Comparison of ENCODE assay signal across 1 cellular context in the genomic region with DNA sequence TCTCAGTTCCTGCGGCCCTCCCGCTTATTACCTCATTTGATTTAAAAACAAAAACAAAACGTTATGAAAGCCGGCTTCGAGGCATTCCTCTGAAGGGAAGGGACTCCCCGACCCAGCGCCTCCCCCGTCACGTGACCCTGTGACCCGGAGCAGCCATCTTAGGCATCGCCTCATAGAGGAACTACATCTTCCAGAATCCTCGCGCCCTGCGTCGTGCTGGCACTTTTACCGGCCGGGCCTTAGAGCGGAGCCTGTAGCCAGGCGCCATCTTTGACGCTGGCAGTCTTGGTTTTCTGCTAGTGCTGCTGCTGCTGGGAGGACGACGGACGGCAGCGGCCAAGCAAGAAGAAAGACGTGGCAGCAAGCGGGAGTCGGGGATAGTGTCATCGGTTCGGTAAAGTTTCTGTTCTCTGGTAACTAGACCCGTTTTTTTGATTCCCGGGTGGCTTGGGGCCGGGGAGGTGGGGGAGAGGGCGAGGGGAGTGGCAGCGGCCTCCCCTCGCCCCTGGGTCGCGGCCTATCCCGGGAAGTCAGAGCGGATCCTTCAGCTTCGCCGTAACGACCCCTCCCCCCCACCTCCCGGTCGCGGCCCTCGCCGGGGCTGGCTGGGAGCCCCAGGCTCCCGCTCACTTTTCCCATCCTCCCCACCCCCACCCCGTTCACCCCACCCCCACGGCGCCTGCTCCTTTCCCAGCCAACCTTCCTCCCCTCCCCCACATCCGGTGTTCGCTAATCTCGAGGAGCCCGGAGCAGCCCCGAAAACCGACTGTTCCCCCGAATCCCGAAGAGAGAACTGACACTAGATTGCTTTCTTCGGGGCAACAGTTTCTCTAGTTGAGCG.
A peak's percentile ranks its signal among the peaks of the same experiment; 100 is the strongest.
TF ChIP-seq lines count a peak whose summit lies in the region.

A gene with protein sequence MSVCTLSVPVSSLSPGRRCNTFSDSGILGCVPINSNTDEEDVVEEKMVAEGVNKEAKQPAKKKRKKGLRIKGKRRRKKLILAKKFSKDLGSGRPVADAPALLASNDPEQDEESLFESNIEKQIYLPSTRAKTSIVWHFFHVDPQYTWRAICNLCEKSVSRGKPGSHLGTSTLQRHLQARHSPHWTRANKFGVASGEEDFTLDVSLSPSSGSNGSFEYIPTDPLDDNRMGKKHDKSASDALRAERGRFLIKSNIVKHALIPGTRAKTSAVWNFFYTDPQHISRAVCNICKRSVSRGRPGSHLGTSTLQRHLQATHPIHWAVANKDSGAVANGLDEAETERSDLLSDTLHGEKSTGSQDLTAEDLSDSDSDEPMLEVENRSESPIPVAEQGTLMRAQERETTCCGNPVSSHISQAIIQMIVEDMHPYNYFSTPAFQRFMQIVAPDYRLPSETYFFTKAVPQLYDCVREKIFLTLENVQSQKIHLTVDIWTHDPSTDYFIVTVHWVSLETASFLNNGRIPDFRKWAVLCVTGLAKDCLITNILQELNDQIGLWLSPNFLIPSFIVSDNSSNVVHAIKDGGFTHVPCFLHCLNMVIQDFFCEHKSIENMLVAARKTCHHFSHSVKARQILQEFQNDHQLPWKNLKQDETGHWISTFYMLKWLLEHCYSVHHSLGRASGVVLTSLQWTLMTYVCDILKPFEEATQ (N-terminal part only) (plus strand): TSS at position 242 of the 841 bp plus-strand sequence. CDS start 1,900 bp downstream, outside the sequence.
Gene ZC3H11A, plus strand, starts transcription at position 242 of the 841 bp plus-strand sequence. CDS start 21,448 bp downstream, outside the sequence.

TF ChIP-seq in K562, 482 proteins besides CTCF, POLR2A, EP300 and RAD21 (continued from another document and continues in another):
- TF ChIP-seq THAP12 (CRISPR knock-in tag; IDR thresholded peaks at IDR 0.05), result 0 out of 2 replicates have a peak, but pooled peaks have one; percentile 41
- peak; percentile 39; the same call in 1 of the 2 replicates for TF ChIP-seq PML (IDR thresholded peaks at IDR 0.05; ENCODE audit: low read length)
- TF ChIP-seq ZNF408 (CRISPR knock-in tag; IDR thresholded peaks at IDR 0.05; ENCODE audit: low read depth), result no peak
- peak; percentile 29 for TF ChIP-seq SAP30 (IDR thresholded peaks at IDR 0.05; ENCODE audit: borderline replicate concordance, insufficient read depth, low read depth, low read length, poor library complexity, severe bottlenecking)
- no peak for TF ChIP-seq ZBTB5 (IDR thresholded peaks at IDR 0.05)
- no peak for TF ChIP-seq BCL6 (CRISPR knock-in tag; IDR thresholded peaks at IDR 0.05)
- TF ChIP-seq RB1 (IDR thresholded peaks at IDR 0.05; ENCODE audit: low read depth), result peak; percentile 50
- TF ChIP-seq SOX6 (IDR thresholded peaks at IDR 0.05), result peak; percentile 74; the same call in 1 of the 2 replicates
- no peak; a peak in 1 of 4 replicates for TF ChIP-seq ETV6 (IDR thresholded peaks at IDR 0.05; ENCODE audit: borderline replicate concordance in 1 of 2, low read depth in 2 of 2, low read length in 1 of 2)
- TF ChIP-seq ETV6 (CRISPR knock-in tag; IDR thresholded peaks at IDR 0.05; ENCODE audit: borderline replicate concordance), result no peak
- no peak for TF ChIP-seq HIVEP1 (CRISPR knock-in tag; IDR thresholded peaks at IDR 0.05)
- no peak; the same call in 1 of the 2 replicates for TF ChIP-seq ILF3 (IDR thresholded peaks at IDR 0.05; ENCODE audit: borderline replicate concordance)
- no peak for TF ChIP-seq ZNF311 (CRISPR knock-in tag; IDR thresholded peaks at IDR 0.05)
- no peak; a peak in 1 of 4 replicates for TF ChIP-seq CSDE1 (IDR thresholded peaks at IDR 0.05)
- peak; percentile 22; the same call in 1 of the 2 replicates for TF ChIP-seq TCF3 (CRISPR knock-in tag; IDR thresholded peaks at IDR 0.05)
- TF ChIP-seq, protein P1, sequence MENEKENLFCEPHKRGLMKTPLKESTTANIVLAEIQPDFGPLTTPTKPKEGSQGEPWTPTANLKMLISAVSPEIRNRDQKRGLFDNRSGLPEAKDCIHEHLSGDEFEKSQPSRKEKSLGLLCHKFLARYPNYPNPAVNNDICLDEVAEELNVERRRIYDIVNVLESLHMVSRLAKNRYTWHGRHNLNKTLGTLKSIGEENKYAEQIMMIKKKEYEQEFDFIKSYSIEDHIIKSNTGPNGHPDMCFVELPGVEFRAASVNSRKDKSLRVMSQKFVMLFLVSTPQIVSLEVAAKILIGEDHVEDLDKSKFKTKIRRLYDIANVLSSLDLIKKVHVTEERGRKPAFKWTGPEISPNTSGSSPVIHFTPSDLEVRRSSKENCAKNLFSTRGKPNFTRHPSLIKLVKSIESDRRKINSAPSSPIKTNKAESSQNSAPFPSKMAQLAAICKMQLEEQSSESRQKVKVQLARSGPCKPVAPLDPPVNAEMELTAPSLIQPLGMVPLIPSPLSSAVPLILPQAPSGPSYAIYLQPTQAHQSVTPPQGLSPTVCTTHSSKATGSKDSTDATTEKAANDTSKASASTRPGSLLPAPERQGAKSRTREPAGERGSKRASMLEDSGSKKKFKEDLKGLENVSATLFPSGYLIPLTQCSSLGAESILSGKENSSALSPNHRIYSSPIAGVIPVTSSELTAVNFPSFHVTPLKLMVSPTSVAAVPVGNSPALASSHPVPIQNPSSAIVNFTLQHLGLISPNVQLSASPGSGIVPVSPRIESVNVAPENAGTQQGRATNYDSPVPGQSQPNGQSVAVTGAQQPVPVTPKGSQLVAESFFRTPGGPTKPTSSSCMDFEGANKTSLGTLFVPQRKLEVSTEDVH (IDR thresholded peaks at IDR 0.05; ENCODE audit: low read depth, partially characterized antibody), result no peak
- TF ChIP-seq PHF8 (IDR thresholded peaks at IDR 0.05; ENCODE audit: borderline replicate concordance, low read length), result peak; percentile 67
- peak; percentile 96 for TF ChIP-seq CREM (IDR thresholded peaks at IDR 0.05; ENCODE audit: low read depth)
- TF ChIP-seq MAFK (IDR thresholded peaks at IDR 0.05; ENCODE audit: low read length), result no peak
- peak; percentile 33; the same call in 1 of the 2 replicates for TF ChIP-seq RREB1 (CRISPR knock-in tag; IDR thresholded peaks at IDR 0.05)
- TF ChIP-seq, protein P2, sequence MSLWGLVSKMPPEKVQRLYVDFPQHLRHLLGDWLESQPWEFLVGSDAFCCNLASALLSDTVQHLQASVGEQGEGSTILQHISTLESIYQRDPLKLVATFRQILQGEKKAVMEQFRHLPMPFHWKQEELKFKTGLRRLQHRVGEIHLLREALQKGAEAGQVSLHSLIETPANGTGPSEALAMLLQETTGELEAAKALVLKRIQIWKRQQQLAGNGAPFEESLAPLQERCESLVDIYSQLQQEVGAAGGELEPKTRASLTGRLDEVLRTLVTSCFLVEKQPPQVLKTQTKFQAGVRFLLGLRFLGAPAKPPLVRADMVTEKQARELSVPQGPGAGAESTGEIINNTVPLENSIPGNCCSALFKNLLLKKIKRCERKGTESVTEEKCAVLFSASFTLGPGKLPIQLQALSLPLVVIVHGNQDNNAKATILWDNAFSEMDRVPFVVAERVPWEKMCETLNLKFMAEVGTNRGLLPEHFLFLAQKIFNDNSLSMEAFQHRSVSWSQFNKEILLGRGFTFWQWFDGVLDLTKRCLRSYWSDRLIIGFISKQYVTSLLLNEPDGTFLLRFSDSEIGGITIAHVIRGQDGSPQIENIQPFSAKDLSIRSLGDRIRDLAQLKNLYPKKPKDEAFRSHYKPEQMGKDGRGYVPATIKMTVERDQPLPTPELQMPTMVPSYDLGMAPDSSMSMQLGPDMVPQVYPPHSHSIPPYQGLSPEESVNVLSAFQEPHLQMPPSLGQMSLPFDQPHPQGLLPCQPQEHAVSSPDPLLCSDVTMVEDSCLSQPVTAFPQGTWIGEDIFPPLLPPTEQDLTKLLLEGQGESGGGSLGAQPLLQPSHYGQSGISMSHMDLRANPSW (CRISPR knock-in tag; IDR thresholded peaks at IDR 0.05), result 0 out of 2 replicates have a peak, but pooled peaks have one; percentile 80
- 0 out of 2 replicates have a peak, but pooled peaks have one; percentile 37 for TF ChIP-seq OTX1 (CRISPR knock-in tag; IDR thresholded peaks at IDR 0.05)
- TF ChIP-seq ZNF263 (CRISPR knock-in tag; IDR thresholded peaks at IDR 0.05; ENCODE audit: borderline replicate concordance), result peak; percentile 50
- peak; percentile 22; the same call in 1 of the 2 replicates for TF ChIP-seq CEBPG (CRISPR knock-in tag; IDR thresholded peaks at IDR 0.05)
- peak in 1 of 2 experiments; percentile 53; a peak in 1 of 4 replicates for TF ChIP-seq CEBPG (tag; conservative IDR thresholded peaks at IDR 0.05 in 1 of 2, IDR thresholded peaks at IDR 0.05 in 1 of 2)
- peak; percentile 99 for TF ChIP-seq USF1 (CRISPR knock-in tag; IDR thresholded peaks at IDR 0.05)
- peak; percentile 81 for TF ChIP-seq KLF13 (tag; IDR thresholded peaks at IDR 0.05; ENCODE audit: borderline replicate concordance, low read depth)
- peak; percentile 99 for TF ChIP-seq BHLHE40 (IDR thresholded peaks at IDR 0.05; ENCODE audit: low read length)
- TF ChIP-seq MTF1 (CRISPR knock-in tag; IDR thresholded peaks at IDR 0.05; ENCODE audit: borderline replicate concordance), result no peak
- TF ChIP-seq TCF7 (IDR thresholded peaks at IDR 0.05; ENCODE audit: borderline replicate concordance), result 0 out of 2 replicates have a peak, but pooled peaks have one; percentile 25
- no peak for TF ChIP-seq EHMT2 (IDR thresholded peaks at IDR 0.05)
- TF ChIP-seq RNF2 (IDR thresholded peaks at IDR 0.05), result peak; percentile 74
- 0 out of 2 replicates have a peak, but pooled peaks have one; percentile 25 for TF ChIP-seq ZNF41 (CRISPR knock-in tag; conservative IDR thresholded peaks at IDR 0.05)
- peak; percentile 18 for TF ChIP-seq PRMT5 (CRISPR knock-in tag; IDR thresholded peaks at IDR 0.05)
- TF ChIP-seq ZNF146 (CRISPR knock-in tag; IDR thresholded peaks at IDR 0.05; ENCODE audit: unreplicated experiment), result no peak
- TF ChIP-seq CHD2 (IDR thresholded peaks at IDR 0.05; ENCODE audit: low read depth, low read length), result peak; percentile 81
- peak; percentile 57 for TF ChIP-seq HNRNPK (IDR thresholded peaks at IDR 0.05; ENCODE audit: low read depth, low read length, poor library complexity, severe bottlenecking)
